Comparison of ENCODE assay signal across 17 cellular contexts in the genomic region with DNA sequence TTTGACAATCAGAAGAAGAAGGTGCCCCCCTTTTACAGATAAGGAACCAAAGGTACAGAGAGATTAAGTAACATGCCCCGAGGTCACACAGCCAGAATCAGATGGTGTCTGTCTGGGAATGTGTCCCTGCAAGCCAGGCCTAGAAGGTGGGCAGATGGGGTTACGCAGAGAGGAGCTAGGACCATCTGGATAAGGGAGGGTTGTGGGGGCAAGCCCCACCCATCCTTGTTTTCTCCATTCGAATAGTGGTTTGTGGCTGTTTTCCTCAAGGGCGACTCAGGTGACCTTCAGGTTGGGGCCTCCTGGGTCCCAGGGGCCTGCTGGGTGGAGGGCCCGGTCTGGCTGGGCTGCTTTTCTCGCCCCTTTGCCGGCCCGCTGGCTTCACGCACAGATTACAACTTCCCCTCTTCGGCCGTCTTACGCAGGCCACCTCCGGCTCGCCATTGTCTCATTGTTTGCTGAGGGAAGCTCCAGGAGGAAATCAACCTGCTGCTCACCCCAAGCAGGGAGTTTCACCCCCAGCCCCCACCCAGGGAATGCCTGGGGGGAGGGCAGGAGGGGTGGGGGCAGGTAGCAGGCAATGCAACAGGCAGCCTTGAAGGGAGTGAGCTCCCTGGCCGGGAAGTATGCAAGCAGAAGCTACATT. TPM values are rescaled to one million over a fixed set of nuclear protein-coding genes. Genes with fewer than 3 reads are reported as not detected.
DNase-seq lines count a peak whose midpoint lies in the region; ATAC-seq and TF ChIP-seq lines count a peak whose summit lies in the region.
"Had no signal": no experiment of that assay in that cellular context is flagged by ENCODE, and none has a peak within 500 bp of the region (broad histone marks: within the 10 kb centered on the region; RNA-seq: fewer than 3 reads in every experiment).

No MANE protein-coding gene starts in this region.

- no peak overlapping the region for H2AK5ac ChIP-seq in mesendoderm (ENCODE audit: low read length)

- no peak overlapping the region for H2BK15ac ChIP-seq in mesendoderm (replicated peaks; ENCODE audit: low read depth)

- H3K18ac ChIP-seq in mesendoderm (ENCODE audit: low read length), result peak overlapping the region; percentile 54

- no peak overlapping the region for H3K4ac ChIP-seq in mesendoderm (ENCODE audit: low read depth, low read length)

- ATAC-seq in heart right ventricle, result peak; percentile 54 to 83 (median 72)
- ATAC-seq: effector memory CD8-positive, alpha-beta T cell; natural killer cell had no signal

- no peaks in the 10 kb centered on the region for H3K79me2 ChIP-seq in mesendoderm (ENCODE audit: control insufficient read depth, insufficient read depth, low read length)

- DNase-seq in DMS 273 treated with DMSO at 0.1 percent for 48 hours (lab: John Stamatoyannopoulos, UW) (peak; percentile 57), NCI-H524 treated with DMSO at 0.1 percent for 48 hours (lab: John Stamatoyannopoulos, UW) (peak; percentile 85), heart right ventricle (peak; percentile 59 to 76), mesendoderm (peak; percentile 81), ecto neural progenitor cell (ENCODE audit: low spot score) (no peak), globus pallidus (ENCODE audit: low spot score) (no peak), dedifferentiated amniotic fluid mesenchymal stem cell (ENCODE audit: extremely low spot score) (no peak), RKO (ENCODE audit: low spot score) (no peak)
- DNase-seq: activated B cell treated with CpG ODN at 0.5 μM for 24 hours; DMS79; effector memory CD8-positive, alpha-beta T cell; mammary epithelial cell; natural killer cell; stimulated activated naive CD4-positive, alpha-beta T cell treated with Interleukin-2 at 50 U/mL for 16 hours had no signal

- no peaks in the 10 kb centered on the region for H3K36me3 ChIP-seq in heart right ventricle
- no peaks in the 10 kb centered on the region for H3K36me3 ChIP-seq in mesendoderm (ENCODE audit: control insufficient read depth, insufficient read depth, low read length)
- H3K36me3 ChIP-seq: cardiac muscle cell had no signal

- intact Hi-C loops in heart right ventricle (cut with DNase I), result loop anchor here in 4 of 10 donors (2.0 to 5.0 kb wide), 2 partner anchors 14 to 33 kb away; no protein-coding TSS in a partner anchor

- no peak overlapping the region for H4K8ac ChIP-seq in mesendoderm (ENCODE audit: low read depth, low read length)

- TF ChIP-seq CTCF in heart right ventricle (IDR thresholded peaks at IDR 0.05), result no peak

- peaks cover 0 to 20% (median 0%) of the 10 kb centered on the region in 7 donors for H3K27me3 ChIP-seq in heart right ventricle
- H3K27me3 ChIP-seq in mesendoderm (ENCODE audit: insufficient read depth, low read length, poor library complexity), result no peaks in the 10 kb centered on the region
- H3K27me3 ChIP-seq: cardiac muscle cell had no signal

- no peaks in the 10 kb centered on the region for H3K9me3 ChIP-seq in heart right ventricle

- H2BK120ac ChIP-seq in mesendoderm (ENCODE audit: low read depth, low read length), result no peak overlapping the region

- no peak overlapping the region for H2BK5ac ChIP-seq in mesendoderm (ENCODE audit: low read length)

- 66 to 72% methylated on average over 15 of the region's 15 CpGs for WGBS in heart right ventricle, 2 donors
- WGBS in mesendoderm (ENCODE audit: extremely low coverage, insufficient coverage, low lambda C conversion rate), result no CpG with 5 or more reads among the region's 15 CpGs

- H3K4me1 ChIP-seq in heart right ventricle (peaks cover 25 to 78% (median 58%) of the 10 kb centered on the region in 9 donors), mesendoderm (ENCODE audit: control insufficient read depth, low read depth, low read length) (peaks cover 9% of the 10 kb centered on the region)

- H3K4me3 ChIP-seq in heart right ventricle, result peak overlapping the region in 1 of 10 donors; percentile 9
- no peak overlapping the region for H3K4me3 ChIP-seq in mesendoderm (ENCODE audit: low read length)
- H3K4me3 ChIP-seq: cardiac muscle cell had no signal

- H3K79me1 ChIP-seq in mesendoderm (ENCODE audit: low read length), result no peaks in the 10 kb centered on the region

- no peak overlapping the region for H3K4me2 ChIP-seq in mesendoderm (ENCODE audit: low read length)

- H3K9ac ChIP-seq in mesendoderm (ENCODE audit: low read length), result peak overlapping the region; percentile 39

- H4K5ac ChIP-seq in mesendoderm (ENCODE audit: low read length), result no peak overlapping the region

- H3K27ac ChIP-seq in heart right ventricle, result peak overlapping the region; percentile 64 to 92 (median 82)
- H3K27ac ChIP-seq in mesendoderm (ENCODE audit: low read depth, low read length), result peak overlapping the region; percentile 46
- H3K27ac ChIP-seq: C4-2B, cardiac muscle cell had no signal

- H3K56ac ChIP-seq in mesendoderm (ENCODE audit: low read length), result peak overlapping the region; percentile 74

- peak overlapping the region; percentile 53 for H3K23ac ChIP-seq in mesendoderm (ENCODE audit: low read length)

RNA-seq across cellular contexts. Expression of a gene that starts 30.8 kb away (rescaled TPM):
- 100 to 1,000 TPM; 111 to 137 (median 129) TPM for total RNA-seq in heart right ventricle
- polyA plus RNA-seq in heart right ventricle, result 10 to 100 TPM; 21.4 to 38.2 TPM
- 180 TPM for polyA plus RNA-seq in mesendoderm (2013, experiment 1 of 2)
- polyA plus RNA-seq in mesendoderm (2013, experiment 2 of 2), result 182 TPM

RNA-seq across cellular contexts. Expression of a gene that starts 35.7 kb away (rescaled TPM):
- 10 to 100 TPM in 3 of 10 donors, 1 to 10 TPM in 7; 4.6 to 20.5 (median 7.9) TPM for total RNA-seq in heart right ventricle
- polyA plus RNA-seq in heart right ventricle, result 10 to 100 TPM; 12.8 to 41.0 TPM
- polyA plus RNA-seq in mesendoderm (2013, experiment 1 of 2), result 2.2 TPM
- polyA plus RNA-seq in mesendoderm (2013, experiment 2 of 2), result 2.3 TPM
- total RNA-seq: activated B cell treated with CpG ODN at 0.5 μM for 24 hours; mammary epithelial cell; T-helper 1 cell treated with Interleukin-12 subunit alpha and Interleukin-12 subunit beta and Interleukin-4 antibody, amounts not matched to agents 30 ng/mL and 1 ng/mL, for 36 hours had no signal
- polyA plus RNA-seq: mammary epithelial cell had no signal

Comparison
In these comparisons a context has a peak if more than half of its experiments do, and no peak if none do; other contexts are left out.
1. DNase-seq: peak in DMS 273 treated with DMSO at 0.1 percent for 48 hours (single experiment), NCI-H524 treated with DMSO at 0.1 percent for 48 hours (single experiment), heart right ventricle (2 of 2) and mesendoderm (single experiment); none in ecto neural progenitor cell (single experiment), globus pallidus (single experiment), dedifferentiated amniotic fluid mesenchymal stem cell (single experiment) and RKO (single experiment).